ENCODE assay signal across 8 cellular contexts in genomic region chr2:197498627-197498936, GRCh38. TPM values are rescaled to one million over a fixed set of nuclear protein-coding genes. Genes with fewer than 3 reads are reported as not detected.
DNase-seq lines count a peak whose midpoint lies in the region; ATAC-seq and TF ChIP-seq lines count a peak whose summit lies in the region.

No MANE protein-coding gene starts in this region.

- H3K4me1 ChIP-seq in Caco-2 (peaks cover 49% of the 10 kb centered on the region), Panc1 (ENCODE audit: control insufficient read depth, insufficient read depth, low read length) (peaks cover 33% of the 10 kb centered on the region), ovary (ENCODE audit: insufficient read depth) (peaks cover 4% of the 10 kb centered on the region)

- peak overlapping the region; percentile 97 for H3K27ac Mint-ChIP-seq in Caco-2 (ENCODE audit: unreplicated experiment)

- intact Hi-C loops in Caco-2 (cut with micrococcal nuclease; ENCODE audit: unreplicated experiment) (loop anchor here (5.0 kb wide), 1 partner anchor 279 kb away; no protein-coding TSS in a partner anchor), Panc1 (cut with micrococcal nuclease; ENCODE audit: unreplicated experiment) (no loop called here), ovary (cut with DNase I) (loop anchor here in 2 of 4 donors (5.0 to 10.0 kb wide), 2 partner anchors 46 to 64 kb away; partner anchors contain the start of genes COQ10B (in 2 of the 2) and SF3B1 (in 1 of the 2))

- H3K9me3 Mint-ChIP-seq in Caco-2 (ENCODE audit: unreplicated experiment), result no peaks in the 10 kb centered on the region

- no TSS peak for BruUV-seq in Caco-2 (replicated peaks; lab: Mats Ljungman, UMichigan)
- no TSS peak for BruUV-seq in Panc1 (replicated peaks; lab: Mats Ljungman, UMichigan)

- H3K4me3 ChIP-seq in Caco-2 (ENCODE audit: low read depth, low read length), result peak overlapping the region; percentile 91
- H3K4me3 ChIP-seq in Panc1 (ENCODE audit: low read depth in 2 of 2, low read length in 2 of 2), result peak overlapping the region; percentile 60 to 93
- H3K4me3 ChIP-seq in ovary, result peak overlapping the region; percentile 95

- no peaks in the 10 kb centered on the region for H3K27me3 ChIP-seq in Caco-2 (replicated peaks; ENCODE audit: control insufficient read depth, insufficient read depth, low read length)
- no peaks in the 10 kb centered on the region for H3K27me3 ChIP-seq in Panc1 (ENCODE audit: control insufficient read depth, insufficient read depth, low read length)
- H3K27me3 ChIP-seq in ovary, result no peaks in the 10 kb centered on the region

- CTCF ChIA-PET in Caco-2 (lab: Charles Lee) (interaction anchor here (1.1 kb wide), 1 partner anchor 45 kb away, joined by 3 read pairs; the partner anchor contains the start of gene COQ10B), Panc1 (lab: Charles Lee) (no interaction called here)

- TF ChIP-seq CTCF in Caco-2 (IDR thresholded peaks at IDR 0.05; ENCODE audit: insufficient read depth in 1 of 2, low read depth in 1 of 2, low read length in 1 of 2, severe bottlenecking in 1 of 2, unreplicated experiment in 1 of 2) (no peak), Panc1 (IDR thresholded peaks at IDR 0.05) (no peak), ovary (IDR thresholded peaks at IDR 0.05) (no peak)

- TF ChIP-seq EP300 in ovary (IDR thresholded peaks at IDR 0.05), result no peak

- peaks cover 2% of the 10 kb centered on the region; the same call in 1 of the 2 replicates for H3K36me3 ChIP-seq in Caco-2 (ENCODE audit: control insufficient read depth, insufficient read depth, low read length)
- H3K36me3 ChIP-seq in Panc1 (ENCODE audit: control insufficient read depth, insufficient read depth, low read length), result peaks cover 73% of the 10 kb centered on the region
- no peaks in the 10 kb centered on the region for H3K36me3 ChIP-seq in ovary

- H3K9me3 ChIP-seq in Caco-2 (no peaks in the 10 kb centered on the region), Panc1 (ENCODE audit: control insufficient read depth, insufficient read depth, low read depth, low read length) (no peaks in the 10 kb centered on the region), ovary (no peaks in the 10 kb centered on the region)

- DNase-seq in Caco-2 (no peak), Panc1 (ENCODE audit: low read depth, low spot score) (no peak), epithelial cell of prostate (ENCODE audit: low read depth, low spot score) (no peak), ovary (no peak), NCI-H774 (lab: John Stamatoyannopoulos, UW) (no peak), activated gamma-delta T cell treated with Interleukin-2 at 50 U/mL for 16 hours (no peak), HT-29 (ENCODE audit: low spot score) (no peak)

- ATAC-seq in Panc1 (no peak), HG03097 (IDR thresholded peaks at IDR 0.05; ENCODE audit: low FRiP score, unreplicated experiment) (no peak)

- peak overlapping the region; percentile 96 for H3K27ac ChIP-seq in Panc1 (ENCODE audit: low read length)
- H3K27ac ChIP-seq in epithelial cell of prostate, result peak overlapping the region; percentile 95
- peak overlapping the region; percentile 96 to 97 for H3K27ac ChIP-seq in ovary

- TF ChIP-seq POLR2A in ovary (IDR thresholded peaks at IDR 0.05), result no peak

- WGBS in ovary, 3 donors, result 2 to 5% (median 3%) methylated on average over 10 of the region's 10 CpGs

- H3K4me1 Mint-ChIP-seq in Caco-2 (ENCODE audit: low read depth, unreplicated experiment), result peaks cover 7% of the 10 kb centered on the region

- peaks cover 97% of the 10 kb centered on the region for H3K36me3 Mint-ChIP-seq in Caco-2 (ENCODE audit: insufficient read depth, unreplicated experiment)

- POLR2A ChIA-PET in Caco-2 (lab: Charles Lee), result interaction anchor here (1.5 to 2.8 kb wide), 2 partner anchors 46 to 64 kb away, joined by 5 to 64 read pairs; partner anchors contain the start of genes COQ10B and SF3B1
- POLR2A ChIA-PET in Panc1 (lab: Charles Lee), result no interaction called here

- H3K4me3 Mint-ChIP-seq in Caco-2 (ENCODE audit: unreplicated experiment), result peak overlapping the region; percentile 95

- H3K27me3 Mint-ChIP-seq in Caco-2 (ENCODE audit: insufficient read depth, unreplicated experiment), result no peaks in the 10 kb centered on the region

- in situ Hi-C loops in Panc1 (cut with HindIII; ENCODE audit: low pct_unique_long_range_greater_than_20kb, low sequenced_read_pairs), result no loop called here

RNA-seq across cellular contexts. Expression of gene HSPD1, which starts 1.1 kb away (rescaled TPM):
- total RNA-seq in Caco-2 (2022) (877 and 933 TPM in 2 replicates), Panc1 (2021; ENCODE audit: unreplicated experiment) (553 TPM), ovary (100 to 1,000 TPM; 146 to 289 (median 192) TPM)
- 376 TPM for polyA plus RNA-seq in Panc1 (2012; ENCODE audit: insufficient read length)
- polyA plus RNA-seq in ovary, result 100 to 1,000 TPM; 153 to 343 TPM
- total RNA-seq in HT-29 (2014; rRNA removed; shearing (Covaris generic)), result 259 and 306 TPM in 2 replicates

RNA-seq across cellular contexts. Expression of gene HSPE1, which starts 1.6 kb away (rescaled TPM):
- 340 and 373 TPM in 2 replicates for total RNA-seq in Caco-2 (2022)
- total RNA-seq in Panc1 (2021; ENCODE audit: unreplicated experiment), result 278 TPM
- 401 TPM for polyA plus RNA-seq in Panc1 (2012; ENCODE audit: insufficient read length)
- total RNA-seq in ovary, result 100 to 1,000 TPM in 1 of 7 donors, 10 to 100 TPM in 6; 57.8 to 110 (median 69.5) TPM
- polyA plus RNA-seq in ovary, result 100 to 1,000 TPM in 1 of 2 donors, 10 to 100 TPM in 1; 67.2 to 128 TPM
- total RNA-seq in HT-29 (2014; rRNA removed; shearing (Covaris generic)), result 195 and 211 TPM in 2 replicates

RNA-seq across cellular contexts. Expression of gene MOB4, which starts 17.3 kb away (rescaled TPM):
- 27.2 and 31.1 TPM in 2 replicates for total RNA-seq in Caco-2 (2022)
- total RNA-seq in Panc1 (2021; ENCODE audit: unreplicated experiment), result 25.6 TPM
- 31.6 TPM for polyA plus RNA-seq in Panc1 (2012; ENCODE audit: insufficient read length)
- 10 to 100 TPM; 18.7 to 36.2 (median 25.5) TPM for total RNA-seq in ovary
- polyA plus RNA-seq in ovary, result 10 to 100 TPM; 19.4 to 25.8 TPM
- total RNA-seq in HT-29 (2014; rRNA removed; shearing (Covaris generic)), result 15.3 and 17.9 TPM in 2 replicates

RNA-seq across cellular contexts. Expression of gene COQ10B, which starts 45.2 kb away (rescaled TPM):
- total RNA-seq in Caco-2 (2022) (22.5 and 25.0 TPM in 2 replicates), Panc1 (2021; ENCODE audit: unreplicated experiment) (34.7 TPM), ovary (10 to 100 TPM; 16.4 to 23.1 (median 18.4) TPM)
- polyA plus RNA-seq in Panc1 (2012; ENCODE audit: insufficient read length), result 17.4 TPM
- polyA plus RNA-seq in ovary, result 10 to 100 TPM; 12.8 to 16.0 TPM
- 11.5 and 11.8 TPM in 2 replicates for total RNA-seq in HT-29 (2014; rRNA removed; shearing (Covaris generic))
